In genomic region chr13:28031929-28032328, GRCh38 we compare ENCODE assay signal across 1 cellular context.
TF ChIP-seq lines count a peak whose summit lies in the region.

No MANE protein-coding gene starts in this region.

TF ChIP-seq in HepG2, 621 proteins besides CTCF, POLR2A, EP300 and RAD21 (continued from another document):
- TF ChIP-seq CERS6 (CRISPR knock-in tag; IDR thresholded peaks at IDR 0.05) = no peak
- no peak for TF ChIP-seq MBNL3 (CRISPR knock-in tag; conservative IDR thresholded peaks at IDR 0.05)
- no peak for TF ChIP-seq BRF2 (CRISPR knock-in tag; IDR thresholded peaks at IDR 0.05)
- TF ChIP-seq ZFP36L1 (CRISPR knock-in tag; IDR thresholded peaks at IDR 0.05) = no peak
- no peak for TF ChIP-seq ZNF451 (CRISPR knock-in tag; IDR thresholded peaks at IDR 0.05)
- no peak for TF ChIP-seq ZNF264 (CRISPR knock-in tag; IDR thresholded peaks at IDR 0.05)
- no peak for TF ChIP-seq HMGXB3 (CRISPR knock-in tag; IDR thresholded peaks at IDR 0.05; ENCODE audit: borderline replicate concordance)
- no peak for TF ChIP-seq ZNF468 (CRISPR knock-in tag; IDR thresholded peaks at IDR 0.05)
- no peak for TF ChIP-seq KLF6 (CRISPR knock-in tag; IDR thresholded peaks at IDR 0.05)
- no peak for TF ChIP-seq ZNF550 (CRISPR knock-in tag; IDR thresholded peaks at IDR 0.05; ENCODE audit: borderline replicate concordance)
- TF ChIP-seq ATM (IDR thresholded peaks at IDR 0.05; ENCODE audit: borderline replicate concordance) = no peak
- no peak for TF ChIP-seq RERE (CRISPR knock-in tag; IDR thresholded peaks at IDR 0.05; ENCODE audit: low read depth)
- no peak for TF ChIP-seq HOXA7 (CRISPR knock-in tag; IDR thresholded peaks at IDR 0.05)
- TF ChIP-seq ZBTB14 (CRISPR knock-in tag; IDR thresholded peaks at IDR 0.05) = no peak
- no peak for TF ChIP-seq ZBTB3 (CRISPR knock-in tag; IDR thresholded peaks at IDR 0.05; ENCODE audit: borderline replicate concordance, low read depth)
TF ChIP-seq in HepG2: peak in this region for 0.
